25 cellular contexts compared by ENCODE assay signal in the genomic region with DNA sequence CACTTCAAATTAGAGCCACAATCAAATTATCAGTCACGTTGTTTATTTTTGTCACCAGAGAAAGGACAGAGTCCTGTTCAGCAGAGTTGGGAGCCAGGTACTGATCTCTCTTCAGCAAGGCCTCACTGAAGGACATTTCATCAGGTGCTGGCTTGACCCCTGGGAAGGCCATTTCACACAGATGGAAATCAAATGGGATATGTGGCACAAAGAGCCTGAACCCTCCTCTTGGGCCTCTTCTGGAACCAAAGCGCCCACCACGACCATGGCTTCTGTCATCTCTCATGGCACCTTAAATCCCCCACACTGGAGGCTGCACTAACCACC.
"Had no signal": no experiment of that assay in that cellular context is flagged by ENCODE, and none has a peak within 500 bp of the region (broad histone marks: within the 10 kb centered on the region; RNA-seq: fewer than 3 reads in every experiment).

No MANE protein-coding gene starts in this region.

- H3K4me1 ChIP-seq: parathyroid adenoma, psoas muscle, spleen, testis, tibial artery, transverse colon, upper lobe of right lung, uterus had no signal

- H3K36me3 ChIP-seq: neural progenitor cell, ovary, spleen, suprapubic skin, tibial artery, transverse colon, upper lobe of right lung, uterus had no signal

- ATAC-seq: natural killer cell; stimulated activated memory B cell treated with anti-CD40 and anti-IgM and Interleukin-4, amounts not matched to agents 10 μg/mL and 1 μg/mL and 100 μg/mL, for 72 hours; stimulated activated naive CD8-positive, alpha-beta T cell treated with anti-CD3 and anti-CD28 coated beads, Interleukin-15, amount 100 ng/mL, for 72 hours; stimulated activated naive CD8-positive, alpha-beta T cell treated with anti-CD3 and anti-CD28 coated beads, Interleukin-15, Interleukin-2, amounts not matched to agents 100 U/mL and 50 U/mL, for 24 hours had no signal

- H3K27ac ChIP-seq: neural progenitor cell, ovary, parathyroid adenoma, psoas muscle, skin epidermis, spleen, suprapubic skin, testis, tibial artery, transverse colon, upper lobe of right lung, uterus had no signal

- H3K79me2 ChIP-seq: parathyroid adenoma had no signal

- H3K9ac ChIP-seq: neural progenitor cell, parathyroid adenoma had no signal

- H3K9me3 ChIP-seq: psoas muscle, spleen, suprapubic skin, testis, tibial artery, transverse colon, upper lobe of right lung, uterus had no signal

- H3K27me3 ChIP-seq: neural progenitor cell, ovary, spleen, testis, transverse colon, upper lobe of right lung, uterus had no signal

- H3K4me3 ChIP-seq: neural progenitor cell, ovary, psoas muscle, skin epidermis, smooth muscle cell, spleen, suprapubic skin, testis, tibial artery, transverse colon, upper lobe of right lung, uterus had no signal

- DNase-seq: natural killer cell; occipital lobe; ovary; spleen; stimulated activated CD4-positive, alpha-beta T cell treated with anti-CD3 and anti-CD28 coated beads, Interleukin-12 subunit alpha, Interleukin-12 subunit beta, amount 100 ng/mL, for 4 hours; stimulated activated CD4-positive, alpha-beta T cell treated with anti-CD3 and anti-CD28 coated beads, Interleukin-1b, Interleukin-23, amount 100 ng/mL, for 48 hours; stimulated activated CD4-positive, alpha-beta T cell treated with anti-CD3 and anti-CD28 coated beads, Interleukin-4, amount 100 ng/mL, for 1 hour; stimulated activated CD4-positive, alpha-beta T cell treated with anti-CD3 and anti-CD28 coated beads, Interleukin-4, amount 100 ng/mL, for 4 hours; stimulated activated CD8-positive, alpha-beta memory T cell treated with anti-CD3 and anti-CD28 coated beads, Interleukin-4, amount 100 ng/mL, for 48 hours; stimulated activated naive CD4-positive, alpha-beta T cell; stimulated activated naive CD8-positive, alpha-beta T cell treated with anti-CD3 and anti-CD28 coated beads, Interleukin-15, amount 100 ng/mL, for 72 hours; stimulated activated naive CD8-positive, alpha-beta T cell treated with anti-CD3 and anti-CD28 coated beads, Interleukin-15, Interleukin-2, amounts not matched to agents 100 U/mL and 50 U/mL, for 24 hours; substantia nigra; testis; tibial artery; transverse colon; upper lobe of right lung had no signal

- H3K4me2 ChIP-seq: neural progenitor cell, smooth muscle cell had no signal

- H2AFZ ChIP-seq: neural progenitor cell, parathyroid adenoma had no signal
